2 cellular contexts compared by ENCODE assay signal in the genomic region with DNA sequence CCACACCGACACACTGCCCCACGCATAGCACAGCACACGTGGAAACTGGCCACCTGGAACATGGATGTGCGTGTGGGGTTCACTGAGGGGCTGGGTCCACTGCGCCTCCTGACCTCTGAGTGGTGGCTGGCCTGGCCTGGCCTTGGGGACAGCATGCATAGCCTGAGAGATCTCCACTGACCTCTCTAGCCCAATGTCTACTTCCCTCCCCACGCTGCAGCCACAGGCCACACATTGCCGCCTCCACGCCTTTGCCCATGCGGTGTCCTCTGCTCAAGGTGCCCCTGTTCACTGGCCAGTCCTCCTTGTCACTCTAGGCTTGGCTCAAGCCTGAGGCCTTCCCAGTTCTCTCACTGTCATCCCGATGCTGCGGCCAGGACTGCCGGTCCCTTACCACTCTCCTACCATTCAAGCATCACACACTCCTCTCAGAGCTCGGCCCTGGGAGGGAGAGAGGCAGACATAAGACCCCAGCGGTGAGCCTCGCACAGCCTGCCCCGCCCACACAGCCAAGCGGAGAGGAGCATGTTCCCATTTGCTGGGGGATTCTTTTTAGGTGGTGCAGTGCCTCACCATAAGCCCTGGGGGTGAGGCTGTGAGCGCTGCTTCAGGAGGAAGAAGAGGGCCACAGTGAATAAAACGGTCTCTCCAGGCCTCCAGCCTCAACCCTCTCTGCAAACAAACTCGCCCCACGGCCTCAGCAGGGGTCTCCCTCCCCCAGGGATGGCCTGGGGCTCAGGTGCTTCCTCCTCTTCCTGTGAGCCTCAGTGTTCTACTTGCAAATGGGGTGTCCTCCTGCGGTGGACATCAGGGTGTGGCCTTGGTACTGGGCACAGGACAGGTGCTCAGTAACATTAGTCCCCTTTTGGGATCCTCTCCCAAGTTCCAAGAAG.
TF ChIP-seq lines count a peak whose summit lies in the region.

No MANE protein-coding gene starts in this region.

TF ChIP-seq in IMR-90, 13 proteins besides CTCF, POLR2A, EP300 and RAD21:
- TF ChIP-seq RFX5 (IDR thresholded peaks at IDR 0.05; ENCODE audit: low read depth, low read length) (no peak), BHLHE40 (IDR thresholded peaks at IDR 0.05; ENCODE audit: low read depth, low read length) (no peak), NFE2L2 (IDR thresholded peaks at IDR 0.05; ENCODE audit: low read depth, low read length) (no peak), USF2 (IDR thresholded peaks at IDR 0.05; ENCODE audit: low read depth, low read length) (no peak), MXI1 (IDR thresholded peaks at IDR 0.05; ENCODE audit: borderline replicate concordance, low read depth, low read length) (no peak), SMC3 (IDR thresholded peaks at IDR 0.05; ENCODE audit: low read depth, low read length) (no peak), CHD1 (IDR thresholded peaks at IDR 0.05; ENCODE audit: low read depth, low read length) (no peak), RCOR1 (IDR thresholded peaks at IDR 0.05; ENCODE audit: insufficient replicate concordance, low read length) (no peak), MAFK (IDR thresholded peaks at IDR 0.05; ENCODE audit: low read depth, low read length) (no peak), MAZ (IDR thresholded peaks at IDR 0.05; ENCODE audit: borderline replicate concordance, low read depth, low read length) (no peak), FOS (IDR thresholded peaks at IDR 0.05; ENCODE audit: low read depth, low read length) (no peak), CEBPB (IDR thresholded peaks at IDR 0.05; ENCODE audit: low read depth, low read length) (no peak)
- TF ChIP-seq, protein P1, sequence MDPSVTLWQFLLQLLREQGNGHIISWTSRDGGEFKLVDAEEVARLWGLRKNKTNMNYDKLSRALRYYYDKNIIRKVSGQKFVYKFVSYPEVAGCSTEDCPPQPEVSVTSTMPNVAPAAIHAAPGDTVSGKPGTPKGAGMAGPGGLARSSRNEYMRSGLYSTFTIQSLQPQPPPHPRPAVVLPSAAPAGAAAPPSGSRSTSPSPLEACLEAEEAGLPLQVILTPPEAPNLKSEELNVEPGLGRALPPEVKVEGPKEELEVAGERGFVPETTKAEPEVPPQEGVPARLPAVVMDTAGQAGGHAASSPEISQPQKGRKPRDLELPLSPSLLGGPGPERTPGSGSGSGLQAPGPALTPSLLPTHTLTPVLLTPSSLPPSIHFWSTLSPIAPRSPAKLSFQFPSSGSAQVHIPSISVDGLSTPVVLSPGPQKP (IDR thresholded peaks at IDR 0.05; ENCODE audit: borderline replicate concordance, low read depth, low read length) = no peak

TF ChIP-seq in H1, 55 proteins besides CTCF, POLR2A, EP300 and RAD21:
- TF ChIP-seq TEAD4 (IDR thresholded peaks at IDR 0.05; ENCODE audit: low read depth, low read length) (no peak), RXRA (IDR thresholded peaks at IDR 0.05; ENCODE audit: insufficient read depth, low read depth, low read length) (no peak), MAX (IDR thresholded peaks at IDR 0.05) (no peak), CHD1 (IDR thresholded peaks at IDR 0.05; ENCODE audit: low read depth, low read length) (no peak)
